ENCODE assay signal across 9 cellular contexts in genomic region chr5:142356318-142356715, GRCh38. TPM values are rescaled to one million over a fixed set of nuclear protein-coding genes. Genes with fewer than 3 reads are reported as not detected.
A peak's percentile ranks its signal among the peaks of the same experiment; 100 is the strongest.
DNase-seq lines count a peak whose midpoint lies in the region; FAIRE-seq and TF ChIP-seq lines count a peak whose summit lies in the region.
"Had no signal": no experiment of that assay in that cellular context is flagged by ENCODE, and none has a peak within 500 bp of the region (broad histone marks: within the 10 kb centered on the region; RNA-seq: fewer than 3 reads in every experiment).

No MANE protein-coding gene starts in this region.

- no peaks in the 10 kb centered on the region for H3K9me3 Mint-ChIP-seq in immature natural killer cell

- peaks cover 8 to 21% (median 20%) of the 10 kb centered on the region in 3 donors for H3K27me3 Mint-ChIP-seq in immature natural killer cell (ENCODE audit: low read depth in 3 of 3)

- peak overlapping the region; percentile 20 for H3K27ac ChIP-seq in temporal lobe (ENCODE audit: low read depth, low read length)

- H3K4me3 Mint-ChIP-seq in immature natural killer cell = peak overlapping the region; percentile 86 to 91 (median 88)

- peaks cover 28 to 31% of the 10 kb centered on the region in 2 donors for H3K4me1 Mint-ChIP-seq in immature natural killer cell

- TF ChIP-seq POLR2A in GM12891 (IDR thresholded peaks at IDR 0.05; ENCODE audit: low read depth, low read length) = no peak

- H3K36me3 Mint-ChIP-seq in immature natural killer cell = no peaks in the 10 kb centered on the region

- no peak for FAIRE-seq in GM12891 (lab: Jason Lieb, UNC)
- FAIRE-seq: A204.1 had no signal

- DNase-seq in DMS53 (lab: John Stamatoyannopoulos, UW) (peak; percentile 72), DMS53 treated with DMSO at 0.1 percent for 48 hours (lab: John Stamatoyannopoulos, UW; ENCODE audit: unreplicated experiment) (no peak), amniotic stem cell (lab: John Stamatoyannopoulos, UW) (peak; percentile 33), immature natural killer cell (peak in 1 of 3 donors; percentile 4), foreskin melanocyte (no peak), GM12891 (ENCODE audit: insufficient read length, low spot score) (no peak), occipital lobe (lab: John Stamatoyannopoulos, UW) (no peak)

- H3K27ac Mint-ChIP-seq in immature natural killer cell = peak overlapping the region; percentile 88 to 96 (median 93)

TF ChIP-seq in GM12891, 5 proteins besides CTCF, POLR2A, EP300 and RAD21:
- TF ChIP-seq POU2F2 (IDR thresholded peaks at IDR 0.05; ENCODE audit: low read depth, low read length) (no peak), SPI1 (IDR thresholded peaks at IDR 0.05; ENCODE audit: low read depth, low read length) (no peak)

RNA-seq across cellular contexts. Expression of gene SPRY4, which starts 31.5 kb away (rescaled TPM):
- not detected for polyA plus RNA-seq in immature natural killer cell
- total RNA-seq in temporal lobe = 7.1 TPM
- polyA plus RNA-seq in GM12891 (2012; ENCODE audit: low read depth, missing spikeins) = 1.5 TPM
- 3.3 TPM for total RNA-seq in occipital lobe

Comparison
In these comparisons a context has a peak if more than half of its experiments do, and no peak if none do; other contexts are left out.
1. DNase-seq: peak in DMS53 (single experiment) and amniotic stem cell (single experiment); none in DMS53 treated with DMSO at 0.1 percent for 48 hours (single experiment), foreskin melanocyte (single experiment), GM12891 (single experiment) and occipital lobe (single experiment).